ENCODE assay signal across 17 cellular contexts in genomic region chr9:89786650-89787049, GRCh38.
A peak's percentile ranks its signal among the peaks of the same experiment; 100 is the strongest.
DNase-seq lines count a peak whose midpoint lies in the region; ATAC-seq, FAIRE-seq and TF ChIP-seq lines count a peak whose summit lies in the region.
"Had no signal": no experiment of that assay in that cellular context is flagged by ENCODE, and none has a peak within 500 bp of the region (broad histone marks: within the 10 kb centered on the region; RNA-seq: fewer than 3 reads in every experiment).

No MANE protein-coding gene starts in this region.

- peak overlapping the region; percentile 33; the same call in 1 of the 2 replicates for H3K27ac ChIP-seq in C4-2B
- H3K27ac ChIP-seq: gastrocnemius medialis had no signal

- H3K36me3 ChIP-seq in mucosa of descending colon (ENCODE audit: low read depth) = no peaks in the 10 kb centered on the region
- H3K36me3 ChIP-seq: gastrocnemius medialis had no signal

- no peaks in the 10 kb centered on the region for H3K9me3 ChIP-seq in mucosa of descending colon
- H3K9me3 ChIP-seq: gastrocnemius medialis had no signal

- no peak for FAIRE-seq in GM12892 (lab: Jason Lieb, UNC)
- FAIRE-seq: TTC549 had no signal

- no peak overlapping the region for H3K4me3 ChIP-seq in mucosa of descending colon
- H3K4me3 ChIP-seq: gastrocnemius medialis had no signal

- H3K4me1 ChIP-seq in mucosa of descending colon (ENCODE audit: low read depth) = no peaks in the 10 kb centered on the region

- TF ChIP-seq CTCF in C4-2B (conservative IDR thresholded peaks at IDR 0.05) (no peak), mucosa of descending colon (IDR thresholded peaks at IDR 0.05) (no peak)

- ATAC-seq in mucosa of descending colon = peak; percentile 85
- ATAC-seq in GM18868 (IDR thresholded peaks at IDR 0.05; ENCODE audit: unreplicated experiment) = no peak
- ATAC-seq in HG02970 (IDR thresholded peaks at IDR 0.05; ENCODE audit: low FRiP score, unreplicated experiment) = no peak
- ATAC-seq: activated CD8-positive, alpha-beta T cell treated with anti-CD3 and anti-CD28 coated beads, Interleukin-2, amount 10 ng/mL, durations not matched to agents 7 days and 5 days; HCT116; naive thymus-derived CD8-positive, alpha-beta T cell had no signal

- in situ Hi-C loops in KBM-7 (cut with MboI; ENCODE audit: low pct_unique_long_range_greater_than_20kb, low sequenced_read_pairs) = no loop called here

- intact Hi-C loops in mucosa of descending colon (cut with DNase I, micrococcal nuclease) = no loop called here

- DNase-seq in KBM-7 = peak; percentile 49
- DNase-seq in dermis blood vessel endothelial cell = peak; percentile 39
- peak in 1 of 3 donors; percentile 71 for DNase-seq in mucosa of descending colon
- DNase-seq in HuH-7 (ENCODE audit: low spot score) = no peak
- DNase-seq in GM12892 (ENCODE audit: insufficient read length) = no peak
- DNase-seq: activated CD8-positive, alpha-beta T cell treated with anti-CD3 and anti-CD28 coated beads, Interleukin-2, amount 10 ng/mL, durations not matched to agents 7 days and 5 days; activated gamma-delta T cell treated with Interleukin-2 at 50 U/mL for 16 hours; effector CD8-positive, alpha-beta T cell; naive thymus-derived CD8-positive, alpha-beta T cell; NCI-H1048; NCI-H524 had no signal

- TF ChIP-seq POLR2A in GM12892 (IDR thresholded peaks at IDR 0.05; ENCODE audit: low read depth, low read length) = no peak

Comparison
In these comparisons a context has a peak if more than half of its experiments do, and no peak if none do; other contexts are left out.
1. DNase-seq: peak in KBM-7 (single experiment) and dermis blood vessel endothelial cell (single experiment); none in HuH-7 (single experiment) and GM12892 (single experiment).